ENCODE assay signal across 12 cellular contexts in genomic region chr11:131504199-131504949, GRCh38.
A peak's percentile ranks its signal among the peaks of the same experiment; 100 is the strongest.
DNase-seq lines count a peak whose midpoint lies in the region; ATAC-seq and TF ChIP-seq lines count a peak whose summit lies in the region.
"Had no signal": no experiment of that assay in that cellular context is flagged by ENCODE, and none has a peak within 500 bp of the region (broad histone marks: within the 10 kb centered on the region; RNA-seq: fewer than 3 reads in every experiment).

No MANE protein-coding gene starts in this region.

- POLR2A ChIA-PET in Panc1 (lab: Charles Lee): no interaction called here

- no peaks in the 10 kb centered on the region for H3K9me3 ChIP-seq in Panc1 (ENCODE audit: control insufficient read depth, insufficient read depth, low read depth, low read length)
- H3K9me3 ChIP-seq in heart left ventricle: no peaks in the 10 kb centered on the region
- no peaks in the 10 kb centered on the region for H3K9me3 ChIP-seq in psoas muscle

- H3K4me3 ChIP-seq in Panc1 (ENCODE audit: low read depth in 2 of 2, low read length in 2 of 2) (no peak overlapping the region), heart left ventricle (no peak overlapping the region), psoas muscle (no peak overlapping the region)

- no TSS peak for BruUV-seq in Panc1 (replicated peaks; lab: Mats Ljungman, UMichigan)

- intact Hi-C loops in Panc1 (cut with micrococcal nuclease; ENCODE audit: unreplicated experiment): no loop called here
- intact Hi-C loops in heart left ventricle (cut with DNase I): loop anchor here in 4 of 10 donors (5.0 to 10.0 kb wide), 4 partner anchors 100 to 442 kb away; no protein-coding TSS in a partner anchor
- intact Hi-C loops in psoas muscle (cut with DNase I): no loop called here

- DNase-seq in HT1080 (ENCODE audit: low read depth): peak; percentile 61
- DNase-seq in Panc1 (ENCODE audit: low read depth, low spot score): no peak
- no peak for DNase-seq in heart left ventricle
- DNase-seq in psoas muscle: peak in 1 of 2 donors; percentile 50
- DNase-seq in islet precursor cell: no peak
- no peak for DNase-seq in activated naive CD4-positive, alpha-beta T cell (lab: John Stamatoyannopoulos, UW)
- no peak for DNase-seq in GM10266 (ENCODE audit: extremely low spot score)
- DNase-seq: activated CD4-positive, alpha-beta T cell treated with anti-CD3 and anti-CD28 coated beads, Interleukin-2, amount 50 U/mL, for 1 hour; aorta; small intestine; stimulated activated naive CD8-positive, alpha-beta T cell treated with anti-CD3 and anti-CD28 coated beads, Interleukin-15, Interleukin-2, amounts not matched to agents 100 U/mL and 50 U/mL, for 24 hours had no signal

- TF ChIP-seq POLR2A in heart left ventricle (IDR thresholded peaks at IDR 0.05): no peak

- TF ChIP-seq CTCF in Panc1 (IDR thresholded peaks at IDR 0.05): no peak; the same call in 1 of the 2 replicates
- TF ChIP-seq CTCF in heart left ventricle (IDR thresholded peaks at IDR 0.05): peak in 8 of 12 donors; percentile 13 to 31 (median 25)
- TF ChIP-seq CTCF in psoas muscle (IDR thresholded peaks at IDR 0.05): no peak
- TF ChIP-seq CTCF in GM10266 (IDR thresholded peaks at IDR 0.05; ENCODE audit: control insufficient read depth, insufficient read depth, low read depth, missing control alignments): no peak

- peaks cover 2% of the 10 kb centered on the region for H3K27me3 ChIP-seq in Panc1 (ENCODE audit: control insufficient read depth, insufficient read depth, low read length)
- H3K27me3 ChIP-seq in heart left ventricle: peaks cover 0 to 22% (median 3%) of the 10 kb centered on the region in 9 donors
- no peaks in the 10 kb centered on the region for H3K27me3 ChIP-seq in psoas muscle (ENCODE audit: insufficient read depth in 3 of 3, low read length in 2 of 3)

- H3K4me1 ChIP-seq in Panc1 (ENCODE audit: control insufficient read depth, insufficient read depth, low read length) (no peaks in the 10 kb centered on the region), heart left ventricle (no peaks in the 10 kb centered on the region), psoas muscle (peaks cover 8% of the 10 kb centered on the region)

- H3K27ac ChIP-seq in Panc1 (ENCODE audit: low read length): no peak overlapping the region
- H3K27ac ChIP-seq in heart left ventricle: no peak overlapping the region
- H3K27ac ChIP-seq in psoas muscle: no peak overlapping the region

- CTCF ChIA-PET in Panc1 (lab: Charles Lee): no interaction called here

- in situ Hi-C loops in Panc1 (cut with HindIII; ENCODE audit: low pct_unique_long_range_greater_than_20kb, low sequenced_read_pairs): no loop called here

- 34 to 41% (median 37%) methylated on average over 15 of the region's 15 CpGs for WGBS in heart left ventricle, 4 donors
- WGBS in psoas muscle, 3 donors: 28 to 37% (median 28%) methylated on average over 15 of the region's 15 CpGs

- ATAC-seq in Panc1: 0 out of 2 replicates have a peak, but pooled peaks have one; percentile 45
- ATAC-seq in heart left ventricle: peak in 3 of 4 donors; percentile 51 to 74 (median 67)
- peak; percentile 61 to 85 (median 64) for ATAC-seq in psoas muscle
- no peak for ATAC-seq in HG03520 (IDR thresholded peaks at IDR 0.05; ENCODE audit: unreplicated experiment)
- ATAC-seq: stimulated activated naive CD8-positive, alpha-beta T cell treated with anti-CD3 and anti-CD28 coated beads, Interleukin-15, Interleukin-2, amounts not matched to agents 100 U/mL and 50 U/mL, for 24 hours had no signal

- H3K36me3 ChIP-seq in Panc1 (ENCODE audit: control insufficient read depth, insufficient read depth, low read length): no peaks in the 10 kb centered on the region
- H3K36me3 ChIP-seq in heart left ventricle: no peaks in the 10 kb centered on the region
- H3K36me3 ChIP-seq in psoas muscle (ENCODE audit: insufficient read depth in 1 of 2, low read depth in 1 of 2): no peaks in the 10 kb centered on the region

Comparison
In these comparisons a context has a peak if more than half of its experiments do, and no peak if none do; other contexts are left out.
1. CTCF ChIP-seq: peak in heart left ventricle (8 of 12); none in Panc1 (single experiment), psoas muscle (single experiment) and GM10266 (single experiment).